In the genomic region with DNA sequence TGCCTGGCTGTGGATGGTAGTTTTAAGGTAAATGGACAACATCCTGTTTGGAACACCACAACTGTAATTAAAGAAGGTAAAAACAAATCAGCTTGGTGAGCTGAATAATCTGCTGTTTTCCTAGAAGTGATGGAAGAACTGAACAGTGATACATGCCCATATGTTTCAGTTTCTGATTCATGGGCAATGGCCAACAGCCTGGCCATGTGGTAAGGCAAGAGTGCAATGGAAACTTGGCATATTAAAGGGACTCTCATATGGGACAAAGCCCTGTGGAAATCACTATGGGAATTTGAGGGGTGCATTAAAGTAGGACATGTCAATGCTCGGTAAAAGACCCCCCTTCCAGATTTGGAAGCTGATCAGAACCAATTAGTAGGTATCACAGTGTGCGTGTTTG, we compare ENCODE assay signal across 17 cellular contexts. TPM values are rescaled to one million over a fixed set of nuclear protein-coding genes. Genes with fewer than 3 reads are reported as not detected.
"Had no signal": no experiment of that assay in that cellular context is flagged by ENCODE, and none has a peak within 500 bp of the region (broad histone marks: within the 10 kb centered on the region; RNA-seq: fewer than 3 reads in every experiment).

No MANE protein-coding gene starts in this region.

- H3K36me3 ChIP-seq: breast epithelium, neutrophil had no signal

- H3K27ac ChIP-seq: breast epithelium, neutrophil had no signal

- H3K4me3 Mint-ChIP-seq: type B pancreatic cell had no signal

- H3K27ac Mint-ChIP-seq: type B pancreatic cell had no signal

- H3K4me1 ChIP-seq: breast epithelium had no signal

- H3K36me3 Mint-ChIP-seq: type B pancreatic cell had no signal

- DNase-seq: activated CD8-positive, alpha-beta memory T cell treated with anti-CD3 and anti-CD28 coated beads for 24 hours; activated gamma-delta T cell treated with Interleukin-2 at 50 U/mL for 16 hours; aorta; dermis blood vessel endothelial cell; hippocampal formation; kidney glomerular epithelial cell; posterior cingulate gyrus; SIG-M5; T-helper 2 cell had no signal

- H3K4me3 ChIP-seq: breast epithelium had no signal

RNA-seq across cellular contexts. Expression of a gene that starts 37.8 kb away (rescaled TPM):
- total RNA-seq: cerebellum, dermis blood vessel endothelial cell, epithelial cell of proximal tubule, glomerular endothelial cell had no signal

RNA-seq across cellular contexts. Expression of a gene that starts 41.7 kb away (rescaled TPM):
- total RNA-seq: aorta, breast epithelium, cerebellum, dermis blood vessel endothelial cell, epithelial cell of proximal tubule, glomerular endothelial cell, lower leg skin, skeletal muscle tissue had no signal
- polyA plus RNA-seq: aorta had no signal
